In genomic region chr20:63733579-63734081, GRCh38 we compare ENCODE assay signal across 30 cellular contexts. TPM values are rescaled to one million over a fixed set of nuclear protein-coding genes. Genes with fewer than 3 reads are reported as not detected.
DNase-seq lines count a peak whose midpoint lies in the region; ATAC-seq, FAIRE-seq and TF ChIP-seq lines count a peak whose summit lies in the region.
"Had no signal": no experiment of that assay in that cellular context is flagged by ENCODE, and none has a peak within 500 bp of the region (broad histone marks: within the 10 kb centered on the region; RNA-seq: fewer than 3 reads in every experiment).

No MANE protein-coding gene starts in this region.

- no peaks in the 10 kb centered on the region for H3K9me2 ChIP-seq in OCI-LY7 (ENCODE audit: insufficient read depth, low read length)

- no peaks in the 10 kb centered on the region for H4K20me1 ChIP-seq in OCI-LY7 (ENCODE audit: insufficient read depth, low read length)

- no peak for DNase-seq in T-helper 1 cell
- DNase-seq in AG04450 (ENCODE audit: low read depth, low spot score), result no peak
- no peak for DNase-seq in OCI-LY7 (ENCODE audit: low spot score)
- DNase-seq in mucosa of descending colon, result peak in 2 of 3 donors; percentile 26 to 47
- no peak for DNase-seq in DMS53 treated with DMSO at 0.1 percent for 48 hours (lab: John Stamatoyannopoulos, UW; ENCODE audit: unreplicated experiment)
- DNase-seq in small intestine, result no peak
- no peak for DNase-seq in NCI-H345 (lab: John Stamatoyannopoulos, UW)
- DNase-seq: activated CD4-positive, alpha-beta T cell treated with anti-CD3 and anti-CD28 coated beads for 36 hours; brain microvascular endothelial cell; DMS53; effector CD8-positive, alpha-beta T cell; foreskin melanocyte; GDM1; GM23248; hippocampal formation; immature natural killer cell; mesendoderm; MG63; NCI-H1417; NCI-H2081 treated with DMSO at 0.1 percent for 48 hours; NCI-H446; SIG-M5; stimulated activated naive CD4-positive, alpha-beta T cell treated with Interleukin-2 at 50 U/mL for 16 hours; thyroid gland had no signal

- 93 to 94% (median 93%) methylated on average over 17 to 18 of the region's 18 CpGs for WGBS in small intestine, 3 donors

- H3K4me3 ChIP-seq in AG04450 (ENCODE audit: low read depth, low read length) (no peak overlapping the region), OCI-LY7 (ENCODE audit: low read depth, low read length, poor library complexity, severe bottlenecking) (no peak overlapping the region), mucosa of descending colon (no peak overlapping the region), small intestine (ENCODE audit: low read depth in 1 of 2, low read length in 2 of 2) (no peak overlapping the region)
- H3K4me3 ChIP-seq: GM23248, K562, MG63, pancreas, right atrium auricular region, thyroid gland had no signal

- H3K27me3 ChIP-seq in AG04450 (ENCODE audit: control insufficient read depth, insufficient read depth, low read length) (no peaks in the 10 kb centered on the region), small intestine (ENCODE audit: control insufficient read depth in 2 of 2, insufficient read depth in 2 of 2, low read length in 2 of 2) (no peaks in the 10 kb centered on the region)
- H3K27me3 ChIP-seq: brain microvascular endothelial cell, MG63, pancreas, right atrium auricular region, thyroid gland had no signal

- TF ChIP-seq CTCF in AG04450 (IDR thresholded peaks at IDR 0.05; ENCODE audit: low read depth, low read length) (no peak), OCI-LY7 (conservative IDR thresholded peaks at IDR 0.05; ENCODE audit: low read length) (no peak), mucosa of descending colon (IDR thresholded peaks at IDR 0.05) (no peak)

- H3K4me1 ChIP-seq in OCI-LY7 (ENCODE audit: insufficient read depth, low read length, poor library complexity, severe bottlenecking) (peaks cover 77% of the 10 kb centered on the region), mucosa of descending colon (ENCODE audit: low read depth) (peaks cover 32% of the 10 kb centered on the region), small intestine (ENCODE audit: control insufficient read depth in 2 of 2, insufficient read depth in 1 of 2, low read depth in 1 of 2, low read length in 1 of 2) (peaks cover 1 to 4% of the 10 kb centered on the region in 2 donors)

- no peak overlapping the region for H3K4me2 ChIP-seq in OCI-LY7 (ENCODE audit: low read length)

- peaks cover 63% of the 10 kb centered on the region for H3K36me3 ChIP-seq in OCI-LY7 (ENCODE audit: insufficient read depth, low read length)
- H3K36me3 ChIP-seq in mucosa of descending colon (ENCODE audit: low read depth), result no peaks in the 10 kb centered on the region
- peaks cover 5 to 10% of the 10 kb centered on the region in 2 donors for H3K36me3 ChIP-seq in small intestine (ENCODE audit: control insufficient read depth in 2 of 2, insufficient read depth in 2 of 2, low read length in 2 of 2)

- H3K9me3 Mint-ChIP-seq in T-helper 1 cell treated with Interleukin-12 subunit alpha and Interleukin-12 subunit beta and Interleukin-4 antibody, amounts not matched to agents 30 μg/mL and 1 μg/mL, for 36 hours, result no peaks in the 10 kb centered on the region
- H3K9me3 Mint-ChIP-seq: immature natural killer cell had no signal

- H3K27ac Mint-ChIP-seq in T-helper 1 cell treated with Interleukin-12 subunit alpha and Interleukin-12 subunit beta and Interleukin-4 antibody, amounts not matched to agents 30 μg/mL and 1 μg/mL, for 36 hours, result peak overlapping the region; percentile 37
- H3K27ac Mint-ChIP-seq: activated CD4-positive, alpha-beta T cell treated with anti-CD3 and anti-CD28 coated beads for 36 hours had no signal

- peaks cover 14% of the 10 kb centered on the region for H3K36me3 Mint-ChIP-seq in T-helper 1 cell treated with Interleukin-12 subunit alpha and Interleukin-12 subunit beta and Interleukin-4 antibody, amounts not matched to agents 30 μg/mL and 1 μg/mL, for 36 hours (ENCODE audit: low read depth)

- intact Hi-C loops in OCI-LY7 (cut with micrococcal nuclease; ENCODE audit: unreplicated experiment) (no loop called here), mucosa of descending colon (cut with DNase I, micrococcal nuclease) (no loop called here)

- BruUV-seq in OCI-LY7 (replicated peaks; lab: Mats Ljungman, UMichigan), result no TSS peak

- no peak overlapping the region for H3K4me3 Mint-ChIP-seq in T-helper 1 cell treated with Interleukin-12 subunit alpha and Interleukin-12 subunit beta and Interleukin-4 antibody, amounts not matched to agents 30 μg/mL and 1 μg/mL, for 36 hours
- H3K4me3 Mint-ChIP-seq: activated CD4-positive, alpha-beta T cell treated with anti-CD3 and anti-CD28 coated beads for 36 hours had no signal

- H3K4me1 Mint-ChIP-seq in T-helper 1 cell treated with Interleukin-12 subunit alpha and Interleukin-12 subunit beta and Interleukin-4 antibody, amounts not matched to agents 30 μg/mL and 1 μg/mL, for 36 hours (ENCODE audit: low read depth), result peaks cover 27% of the 10 kb centered on the region

- H3K9me3 ChIP-seq in AG04450 (ENCODE audit: control insufficient read depth, insufficient read depth, low read length) (no peaks in the 10 kb centered on the region; the same call in 1 of the 2 replicates), OCI-LY7 (ENCODE audit: low read length) (no peaks in the 10 kb centered on the region), mucosa of descending colon (no peaks in the 10 kb centered on the region), small intestine (ENCODE audit: control insufficient read depth, low read depth) (no peaks in the 10 kb centered on the region)
- H3K9me3 ChIP-seq: MG63, pancreas, right atrium auricular region, thyroid gland had no signal

- no peak for ATAC-seq in mucosa of descending colon
- ATAC-seq: activated CD4-positive, alpha-beta T cell treated with anti-CD3 and anti-CD28 coated beads for 36 hours; K562; pancreas had no signal

- CTCF ChIA-PET in AG04450 (lab: Charles Lee) (no interaction called here), OCI-LY7 (lab: Charles Lee; ENCODE audit: unreplicated experiment) (no interaction called here)

- H3K27me3 Mint-ChIP-seq in T-helper 1 cell treated with Interleukin-12 subunit alpha and Interleukin-12 subunit beta and Interleukin-4 antibody, amounts not matched to agents 30 μg/mL and 1 μg/mL, for 36 hours (ENCODE audit: low read depth), result no peaks in the 10 kb centered on the region
- H3K27me3 Mint-ChIP-seq: activated CD4-positive, alpha-beta T cell treated with anti-CD3 and anti-CD28 coated beads for 36 hours had no signal

- H3K27ac ChIP-seq in AG04450 (ENCODE audit: low read depth, low read length) (peak overlapping the region; percentile 21), OCI-LY7 (ENCODE audit: low read depth, low read length, poor library complexity, severe bottlenecking) (peak overlapping the region; percentile 97), small intestine (ENCODE audit: low read depth in 1 of 2, low read length in 1 of 2) (no peak overlapping the region)
- H3K27ac ChIP-seq: 22Rv1, brain microvascular endothelial cell, GM23248, pancreas, right atrium auricular region, thyroid gland had no signal

- no peak overlapping the region for H2AFZ ChIP-seq in OCI-LY7 (ENCODE audit: low read length)
- H2AFZ ChIP-seq: GM23248 had no signal

- POLR2A ChIA-PET in AG04450 (lab: Yijun Ruan, JAX), result no interaction called here
- POLR2A ChIA-PET in OCI-LY7 (lab: Charles Lee), result no interaction called here

- no peak for FAIRE-seq in small intestine (lab: Jason Lieb, UNC)
- FAIRE-seq: colon, K562, pancreas had no signal

- peaks cover 17% of the 10 kb centered on the region for H3K79me2 ChIP-seq in OCI-LY7 (ENCODE audit: insufficient read depth, low read depth, low read length)

RNA-seq across cellular contexts. Expression of gene LIME1, which starts 2.8 kb away (rescaled TPM):
- polyA plus RNA-seq in AG04450 (2011; rRNA removed), result 1.5 and 1.8 TPM in 2 replicates
- 0.35 TPM in 1 of 2 replicates, not detected in the other for polyA minus RNA-seq in AG04450 (2011; rRNA and poly(A)+ RNA removed)
- 66.3 and 76.4 TPM in 2 replicates for total RNA-seq in OCI-LY7 (2014; rRNA removed; shearing (Covaris generic))
- 67.9 and 75.6 TPM in 2 replicates for total RNA-seq in OCI-LY7 (2022)
- total RNA-seq in mucosa of descending colon, result 10 to 100 TPM; 10.4 to 11.2 (median 10.8) TPM
- polyA plus RNA-seq in small intestine, result 10 to 100 TPM; 10.8 to 48.4 (median 34.4) TPM

RNA-seq across cellular contexts. Expression of gene SLC2A4RG, which starts 5.9 kb away (rescaled TPM):
- polyA plus RNA-seq in AG04450 (2011; rRNA removed) (26.0 and 27.6 TPM in 2 replicates), small intestine (10 to 100 TPM; 11.6 to 19.0 (median 16.2) TPM)
- polyA minus RNA-seq in AG04450 (2011; rRNA and poly(A)+ RNA removed), result 11.8 and 21.7 TPM in 2 replicates
- total RNA-seq in OCI-LY7 (2014; rRNA removed; shearing (Covaris generic)), result 69.8 and 77.9 TPM in 2 replicates
- total RNA-seq in OCI-LY7 (2022) (110 and 113 TPM in 2 replicates), mucosa of descending colon (10 to 100 TPM; 44.9 to 65.0 (median 50.6) TPM)

RNA-seq across cellular contexts. Expression of gene ZGPAT, which starts 25.8 kb away (rescaled TPM):
- polyA plus RNA-seq in AG04450 (2011; rRNA removed) (8.7 and 10.6 TPM in 2 replicates), small intestine (10 to 100 TPM; 26.4 to 39.8 (median 34.9) TPM)
- 8.0 and 13.3 TPM in 2 replicates for polyA minus RNA-seq in AG04450 (2011; rRNA and poly(A)+ RNA removed)
- 43.1 and 43.9 TPM in 2 replicates for total RNA-seq in OCI-LY7 (2014; rRNA removed; shearing (Covaris generic))
- total RNA-seq in OCI-LY7 (2022) (50.8 and 55.4 TPM in 2 replicates), mucosa of descending colon (10 to 100 TPM; 24.3 to 34.0 (median 31.7) TPM)

RNA-seq across cellular contexts. Expression of gene ARFRP1, which starts 25.9 kb away (rescaled TPM):
- polyA plus RNA-seq in AG04450 (2011; rRNA removed) (21.4 and 23.8 TPM in 2 replicates), small intestine (10 to 100 TPM; 60.6 to 78.6 (median 61.0) TPM)
- 21.6 and 22.1 TPM in 2 replicates for polyA minus RNA-seq in AG04450 (2011; rRNA and poly(A)+ RNA removed)
- total RNA-seq in OCI-LY7 (2014; rRNA removed; shearing (Covaris generic)), result 47.9 and 53.3 TPM in 2 replicates
- total RNA-seq in OCI-LY7 (2022) (82.1 and 85.6 TPM in 2 replicates), mucosa of descending colon (10 to 100 TPM; 64.5 to 69.7 (median 68.6) TPM)

RNA-seq across cellular contexts. Expression of gene TNFRSF6B, which starts 37.2 kb away (rescaled TPM):
- polyA plus RNA-seq in AG04450 (2011; rRNA removed) (2.5 and 5.2 TPM in 2 replicates), small intestine (10 to 100 TPM in 1 of 3 donors, 1 to 10 TPM in 2; 4.2 to 15.9 (median 7.3) TPM)
- polyA minus RNA-seq in AG04450 (2011; rRNA and poly(A)+ RNA removed), result 0.74 and 1.2 TPM in 2 replicates
- 1.4 and 6.6 TPM in 2 replicates for total RNA-seq in OCI-LY7 (2014; rRNA removed; shearing (Covaris generic))
- total RNA-seq in OCI-LY7 (2022) (1.0 TPM in 1 of 2 replicates, not detected in the other), mucosa of descending colon (10 to 100 TPM in 1 of 3 donors, not detected in 2; 19.7 TPM)
- polyA plus RNA-seq: immature natural killer cell had no signal

Comparison
In these comparisons a context has a peak if more than half of its experiments do, and no peak if none do; other contexts are left out.
1. DNase-seq: peak in mucosa of descending colon (2 of 3); none in T-helper 1 cell (0 of 5), AG04450 (single experiment), OCI-LY7 (single experiment), DMS53 treated with DMSO at 0.1 percent for 48 hours (single experiment), small intestine (single experiment) and NCI-H345 (single experiment).
2. H3K27ac ChIP-seq: peak in AG04450 (single experiment) and OCI-LY7 (single experiment); none in small intestine (0 of 2).
3. RNA of gene LIME1, which starts 2.8 kb away (total RNA-seq): 66.3 to 76.4 TPM in OCI-LY7; 10.4 to 11.2 TPM in mucosa of descending colon; every median in the first group is over 4 times any median in the second.